10 cellular contexts compared by ENCODE assay signal in the genomic region with DNA sequence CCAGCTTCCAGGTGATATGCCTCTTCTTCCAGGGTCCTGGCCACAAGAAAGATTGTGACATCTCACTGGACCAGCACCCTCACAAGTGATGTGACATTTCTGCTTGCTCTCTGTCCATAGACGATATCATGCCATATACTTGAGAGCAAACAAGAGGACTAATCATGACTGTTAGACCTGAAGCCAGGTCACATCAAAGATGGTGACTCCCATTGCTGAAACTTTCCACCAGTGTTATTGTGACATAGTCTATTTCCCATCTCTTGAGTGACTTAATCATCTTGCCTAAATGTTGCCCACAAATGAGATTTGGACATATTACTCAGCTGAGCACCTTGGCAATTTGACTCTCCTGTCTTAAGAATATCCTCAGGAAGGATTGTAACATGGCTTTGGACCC. TPM values are rescaled to one million over a fixed set of nuclear protein-coding genes. Genes with fewer than 3 reads are reported as not detected.
"Had no signal": no experiment of that assay in that cellular context is flagged by ENCODE, and none has a peak within 500 bp of the region (broad histone marks: within the 10 kb centered on the region; RNA-seq: fewer than 3 reads in every experiment).

No MANE protein-coding gene starts in this region.

RNA-seq across cellular contexts. Expression of gene BPY2, which starts 22.3 kb away (rescaled TPM):
- total RNA-seq: OCI-LY7, PC-3, PC-9, Peyer's patch, Right ventricle myocardium inferior, Right ventricle myocardium superior, RPMI7951, SJCRH30, SJSA1, SK-MEL-5 had no signal
